Comparison of ENCODE assay signal across 8 cellular contexts in the genomic region with DNA sequence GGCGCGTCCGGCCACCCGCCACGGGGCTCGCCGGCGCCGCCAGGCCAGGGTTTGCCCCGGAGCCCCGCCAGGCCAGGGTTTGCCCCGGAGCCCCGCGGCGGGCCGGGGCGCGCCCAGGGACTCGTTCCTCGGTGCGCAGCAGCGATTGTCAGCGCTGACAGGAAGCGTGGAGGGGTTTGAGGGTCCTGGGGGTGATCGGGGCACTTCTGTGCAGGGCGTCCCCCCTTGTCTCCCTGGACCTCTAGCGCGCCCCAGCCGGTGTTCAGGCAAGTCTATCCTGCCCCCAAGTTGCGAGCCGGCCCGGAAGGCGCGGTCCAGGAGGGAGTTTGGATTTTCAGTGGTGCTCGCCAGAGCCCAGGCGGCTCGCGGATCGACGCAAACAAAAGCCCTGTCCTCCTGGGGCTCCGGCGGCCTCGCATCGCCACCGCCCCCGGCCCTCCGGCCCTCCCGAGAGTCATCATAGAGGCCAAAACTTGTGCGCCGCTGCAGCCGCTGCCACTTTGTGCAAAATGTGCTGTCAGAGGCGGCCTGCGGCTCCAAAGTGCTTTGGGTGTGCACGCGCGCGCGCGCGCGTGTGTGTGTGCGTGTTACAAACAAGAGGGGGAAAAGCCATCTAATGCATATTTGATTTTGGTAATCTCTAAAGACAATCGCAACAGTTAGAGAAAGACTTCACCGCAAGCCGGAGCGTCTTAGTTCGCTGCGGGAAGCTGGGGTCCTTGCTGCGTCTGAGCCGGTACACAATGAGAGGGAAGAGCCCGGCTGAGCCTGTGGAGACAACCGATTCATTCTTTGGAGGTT. TPM values are rescaled to one million over a fixed set of nuclear protein-coding genes. Genes with fewer than 3 reads are reported as not detected.
DNase-seq lines count a peak whose midpoint lies in the region; ATAC-seq and TF ChIP-seq lines count a peak whose summit lies in the region.

No MANE protein-coding gene starts in this region.

- peak in 2 of 3 donors; percentile 1 to 5 for DNase-seq in CD4-positive, CD25-positive, alpha-beta regulatory T cell
- DNase-seq in GM23248, result peak; percentile 75
- no peak for DNase-seq in epithelial cell of proximal tubule (ENCODE audit: low read depth)
- peak; percentile 79 for DNase-seq in upper lobe of right lung

- no peaks in the 10 kb centered on the region for H3K36me3 Mint-ChIP-seq in CD4-positive, CD25-positive, alpha-beta regulatory T cell

- peak overlapping the region; percentile 92 for H3K4me2 ChIP-seq in GM23248 (ENCODE audit: unreplicated experiment)

- H3F3A ChIP-seq in GM23248 (ENCODE audit: insufficient read depth), result peaks cover 4% of the 10 kb centered on the region; the same call in 1 of the 2 replicates

- peaks cover 0 to 2% (median 0%) of the 10 kb centered on the region in 7 donors for H3K9me3 Mint-ChIP-seq in CD4-positive, CD25-positive, alpha-beta regulatory T cell

- no peak overlapping the region for H3K27ac Mint-ChIP-seq in CD4-positive, CD25-positive, alpha-beta regulatory T cell

- H3K27ac ChIP-seq in CD4-positive, CD25-positive, alpha-beta regulatory T cell (ENCODE audit: insufficient read depth, low read length, poor library complexity, severe bottlenecking), result no peak overlapping the region
- no peak overlapping the region for H3K27ac ChIP-seq in GM23248
- peak overlapping the region; percentile 37 for H3K27ac ChIP-seq in mesodermal cell (ENCODE audit: low read depth, low read length, severe bottlenecking)
- H3K27ac ChIP-seq in upper lobe of right lung, result peak overlapping the region; percentile 76

- peaks cover 64% of the 10 kb centered on the region for H3K27me3 Mint-ChIP-seq in CD4-positive, CD25-positive, alpha-beta regulatory T cell

- in situ Hi-C loops in GM23248 (cut with MboI), result loop anchor here (10.0 kb wide), 1 partner anchor 470 kb away; no protein-coding TSS in a partner anchor

- H3K4me1 ChIP-seq in CD4-positive, CD25-positive, alpha-beta regulatory T cell (ENCODE audit: control insufficient read depth, insufficient read depth, low read length, poor library complexity, severe bottlenecking), result peaks cover 14% of the 10 kb centered on the region
- H3K4me1 ChIP-seq in GM23248 (ENCODE audit: insufficient read depth), result peaks cover 19% of the 10 kb centered on the region; the same call in 1 of the 2 replicates
- peaks cover 28% of the 10 kb centered on the region for H3K4me1 ChIP-seq in mesodermal cell (ENCODE audit: control insufficient read depth, insufficient read depth, low read length, poor library complexity, severe bottlenecking)
- peaks cover 4% of the 10 kb centered on the region for H3K4me1 ChIP-seq in upper lobe of right lung

- peak overlapping the region in 3 of 4 donors; percentile 68 to 88 (median 74) for H3K4me3 Mint-ChIP-seq in CD4-positive, CD25-positive, alpha-beta regulatory T cell

- no peaks in the 10 kb centered on the region for H3K9me3 ChIP-seq in CD4-positive, CD25-positive, alpha-beta regulatory T cell (ENCODE audit: control insufficient read depth in 2 of 2, low read length in 2 of 2)
- H3K9me3 ChIP-seq in GM23248 (ENCODE audit: low read depth) (no peaks in the 10 kb centered on the region), mesodermal cell (ENCODE audit: control insufficient read depth, low read length) (no peaks in the 10 kb centered on the region), upper lobe of right lung (no peaks in the 10 kb centered on the region)

- peak overlapping the region; percentile 70 for H3K9ac ChIP-seq in GM23248

- no peaks in the 10 kb centered on the region for H4K20me1 ChIP-seq in GM23248 (ENCODE audit: insufficient read depth)

- no peak for ATAC-seq in CD4-positive, CD25-positive, alpha-beta regulatory T cell (ENCODE audit: low read depth in 2 of 2)
- peak; percentile 26 for ATAC-seq in SK-N-SH treated with all-trans-retinoic acid at 6 μM for 48 hours
- peak; percentile 16 for ATAC-seq in upper lobe of right lung
- no peak for ATAC-seq in GM18907 (IDR thresholded peaks at IDR 0.05; ENCODE audit: unreplicated experiment)
- no peak for ATAC-seq in HG02840 (IDR thresholded peaks at IDR 0.05; ENCODE audit: low FRiP score, unreplicated experiment)

- peak overlapping the region; percentile 85 for H2AFZ ChIP-seq in GM23248

- WGBS in GM23248 (ENCODE audit: low coverage in 1 of 2, low lambda C conversion rate in 2 of 2, missing lambda C conversion rate in 2 of 2), 2 experiments, result 1% methylated on average over 50 to 64 of the region's 72 CpGs
- WGBS in mesodermal cell (ENCODE audit: insufficient coverage in 2 of 2), 2 experiments, result 0 to 1% methylated on average over 47 to 56 of the region's 72 CpGs

- intact Hi-C loops in upper lobe of right lung (cut with DNase I), result no loop called here

- no peaks in the 10 kb centered on the region for H3K9me2 ChIP-seq in GM23248 (ENCODE audit: insufficient read depth)

- H3K79me2 ChIP-seq in GM23248 (ENCODE audit: insufficient read depth), result peaks cover 40% of the 10 kb centered on the region

- no peaks in the 10 kb centered on the region for H3K36me3 ChIP-seq in CD4-positive, CD25-positive, alpha-beta regulatory T cell (ENCODE audit: control insufficient read depth, insufficient read depth, low read length)
- H3K36me3 ChIP-seq in GM23248 (ENCODE audit: low read depth) (no peaks in the 10 kb centered on the region), mesodermal cell (ENCODE audit: control insufficient read depth, insufficient read depth, low read length) (no peaks in the 10 kb centered on the region), upper lobe of right lung (no peaks in the 10 kb centered on the region)

- no peak overlapping the region for H3K4me3 ChIP-seq in CD4-positive, CD25-positive, alpha-beta regulatory T cell (ENCODE audit: low read depth, low read length)
- H3K4me3 ChIP-seq in GM23248 (peak overlapping the region; percentile 95), epithelial cell of proximal tubule (ENCODE audit: low read depth, low read length) (peak overlapping the region; percentile 80), mesodermal cell (ENCODE audit: extremely low read depth, insufficient read depth, low read length, poor library complexity, severe bottlenecking) (peak overlapping the region; percentile 72), upper lobe of right lung (peak overlapping the region; percentile 74)

- H3K4me1 Mint-ChIP-seq in CD4-positive, CD25-positive, alpha-beta regulatory T cell, result peaks cover 0 to 17% (median 14%) of the 10 kb centered on the region in 4 donors

- peaks cover 32% of the 10 kb centered on the region for H3K27me3 ChIP-seq in CD4-positive, CD25-positive, alpha-beta regulatory T cell (ENCODE audit: control insufficient read depth, insufficient read depth, low read length)
- H3K27me3 ChIP-seq in GM23248 (replicated peaks; ENCODE audit: insufficient read depth), result no peaks in the 10 kb centered on the region
- H3K27me3 ChIP-seq in upper lobe of right lung, result peaks cover 3% of the 10 kb centered on the region

- TF ChIP-seq CTCF in epithelial cell of proximal tubule (conservative IDR thresholded peaks at IDR 0.05; ENCODE audit: low read depth, low read length) (no peak), upper lobe of right lung (IDR thresholded peaks at IDR 0.05) (no peak)

TF ChIP-seq in SK-N-SH treated with all-trans-retinoic acid at 6 μM for 48 hours, 23 proteins besides CTCF, POLR2A, EP300 and RAD21:
- TF ChIP-seq ARNTL (CRISPR knock-in tag; IDR thresholded peaks at IDR 0.05; ENCODE audit: borderline replicate concordance, low read depth) (no peak), SNAI2 (CRISPR knock-in tag; IDR thresholded peaks at IDR 0.05) (no peak), ESRRG (CRISPR knock-in tag; IDR thresholded peaks at IDR 0.05) (no peak), CSDC2 (CRISPR knock-in tag; IDR thresholded peaks at IDR 0.05) (no peak), TCF4 (CRISPR knock-in tag; IDR thresholded peaks at IDR 0.05; ENCODE audit: borderline replicate concordance) (no peak)

RNA-seq across cellular contexts. Expression of gene ROR1, which starts 1.0 kb away (rescaled TPM):
- not detected for total RNA-seq in CD4-positive, CD25-positive, alpha-beta regulatory T cell
- polyA plus RNA-seq in CD4-positive, CD25-positive, alpha-beta regulatory T cell, result not detected
- total RNA-seq in GM23248 (2014; rRNA removed; shearing (Covaris generic)), result 12.0 and 20.9 TPM in 2 replicates
- polyA plus RNA-seq in GM23248 (2016; fragmentation: Nextera tagmentation; extraction: Ambion mirVana), result 12.6 and 13.3 TPM in 2 replicates
- 5.9 and 11.4 TPM in 2 replicates for total RNA-seq in epithelial cell of proximal tubule
- 22.2 TPM for polyA plus RNA-seq in mesodermal cell (2013, experiment 1 of 2)
- 24.8 TPM for polyA plus RNA-seq in mesodermal cell (2013, experiment 2 of 2)
- total RNA-seq in upper lobe of right lung, result 21.4 TPM

Comparison
In these comparisons a context has a peak if more than half of its experiments do, and no peak if none do; other contexts are left out.
1. ATAC-seq: peak in SK-N-SH treated with all-trans-retinoic acid at 6 μM for 48 hours (single experiment) and upper lobe of right lung (single experiment); none in CD4-positive, CD25-positive, alpha-beta regulatory T cell (0 of 2), GM18907 (single experiment) and HG02840 (single experiment).
2. H3K27ac ChIP-seq: peak in mesodermal cell (single experiment) and upper lobe of right lung (single experiment); none in CD4-positive, CD25-positive, alpha-beta regulatory T cell (single experiment) and GM23248 (single experiment).